Comparison of ENCODE assay signal across 1 cellular context in the genomic region with DNA sequence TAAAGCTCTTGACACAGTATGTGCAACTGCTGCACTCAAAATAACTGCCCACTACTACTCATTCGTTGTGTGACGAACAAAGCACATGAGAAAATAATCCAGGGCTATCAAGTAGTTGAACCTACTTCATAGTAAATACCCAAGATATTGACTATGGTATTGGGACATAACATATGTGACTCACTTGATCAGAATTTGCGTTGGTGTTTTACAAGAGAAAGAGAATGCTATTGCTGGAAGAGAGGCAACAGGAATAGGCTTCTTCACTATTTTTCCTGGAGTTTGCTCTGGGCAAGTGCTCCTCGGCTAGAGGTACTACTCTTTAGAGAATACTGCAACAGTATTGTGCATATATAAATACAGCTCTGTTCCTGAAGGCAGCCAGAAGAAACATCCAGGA.
TF ChIP-seq lines count a peak whose summit lies in the region.

No MANE protein-coding gene starts in this region.

TF ChIP-seq in IMR-90, 13 proteins besides CTCF, POLR2A, EP300 and RAD21:
- TF ChIP-seq MAZ (IDR thresholded peaks at IDR 0.05; ENCODE audit: borderline replicate concordance, low read depth, low read length) (no peak), RCOR1 (IDR thresholded peaks at IDR 0.05; ENCODE audit: insufficient replicate concordance, low read length) (no peak), FOS (IDR thresholded peaks at IDR 0.05; ENCODE audit: low read depth, low read length) (no peak)
